23 cellular contexts compared by ENCODE assay signal in genomic region chr1:230243146-230243545, GRCh38.
"Had no signal": no experiment of that assay in that cellular context is flagged by ENCODE, and none has a peak within 500 bp of the region (broad histone marks: within the 10 kb centered on the region; RNA-seq: fewer than 3 reads in every experiment).

No MANE protein-coding gene starts in this region.

- H3K27me3 Mint-ChIP-seq: dendritic cell treated with granulocyte-macrophage colony-stimulating factor and Interleukin-4, amounts not matched to agents 40 ng/mL and 50 ng/mL, for 4 days; type B pancreatic cell had no signal

- H3K36me3 ChIP-seq: cardiac muscle cell, ovary, prostate gland had no signal

- H3K27me3 ChIP-seq: body of pancreas, cardiac muscle cell, foreskin keratinocyte, ovary, stomach, suprapubic skin had no signal

- H3K9ac ChIP-seq: SK-N-SH had no signal

- H3K4me2 ChIP-seq: SK-N-SH had no signal

- ATAC-seq: activated CD4-positive, CD25-positive, alpha-beta regulatory T cell treated with anti-CD3 and anti-CD28 coated beads, Interleukin-2, amount 50 U/mL, for 24 hours; activated T-cell treated with anti-CD3 and anti-CD28 coated beads, Interleukin-2, amount 50 U/mL, for 4 hours; body of pancreas; natural killer cell had no signal

- H3K4me3 Mint-ChIP-seq: activated naive CD4-positive, alpha-beta T cell treated with anti-CD3 and anti-CD28 coated beads for 36 hours; activated T-cell treated with anti-CD3 and anti-CD28 coated beads, Interleukin-2, amount 50 U/mL, for 4 hours; dendritic cell treated with granulocyte-macrophage colony-stimulating factor and Interleukin-4, amounts not matched to agents 40 ng/mL and 50 ng/mL, for 4 days; mesothelial cell of epicardium; natural killer cell; type B pancreatic cell had no signal

- H3K36me3 Mint-ChIP-seq: natural killer cell had no signal

- H3K9me3 ChIP-seq: body of pancreas, left ventricle myocardium inferior, ovary, prostate gland, SK-N-SH, stomach, suprapubic skin had no signal

- H3K4me3 ChIP-seq: body of pancreas, cardiac muscle cell, left ventricle myocardium inferior, ovary, prostate gland, stomach, suprapubic skin had no signal

- DNase-seq: activated CD4-positive, alpha-beta T cell treated with anti-CD3 and anti-CD28 coated beads, Interleukin-2, amount 50 U/mL, for 1 hour; activated CD8-positive, alpha-beta memory T cell treated with anti-CD3 and anti-CD28 coated beads for 24 hours; activated CD8-positive, alpha-beta memory T cell treated with anti-CD3 and anti-CD28 coated beads, Interleukin-2, amount 50 U/mL, for 4 hours; activated effector memory CD4-positive, alpha-beta T cell treated with Interleukin-2 at 50 U/mL for 16 hours; activated naive CD4-positive, alpha-beta T cell treated with anti-CD3 and anti-CD28 coated beads for 36 hours; activated T-cell treated with anti-CD3 and anti-CD28 coated beads, Interleukin-2, amount 50 U/mL, for 4 hours; body of pancreas; effector CD4-positive, alpha-beta T cell; foreskin keratinocyte; kidney glomerular epithelial cell; left ventricle myocardium inferior; natural killer cell; ovary; SK-N-SH; stimulated activated CD4-positive, alpha-beta T cell treated with anti-CD3 and anti-CD28 coated beads, Interleukin-4, amount 100 ng/mL, for 4 hours; stomach had no signal

- H3K27ac ChIP-seq: body of pancreas, cardiac muscle cell, foreskin keratinocyte, left ventricle myocardium inferior, ovary, prostate gland, stomach, suprapubic skin had no signal

- H3K4me1 ChIP-seq: body of pancreas, foreskin keratinocyte, left ventricle myocardium inferior, prostate gland, suprapubic skin had no signal

- H3K9me3 Mint-ChIP-seq: activated naive CD4-positive, alpha-beta T cell treated with anti-CD3 and anti-CD28 coated beads for 36 hours; activated T-cell treated with anti-CD3 and anti-CD28 coated beads, Interleukin-2, amount 50 U/mL, for 4 hours; dendritic cell treated with granulocyte-macrophage colony-stimulating factor and Interleukin-4, amounts not matched to agents 40 ng/mL and 50 ng/mL, for 4 days; type B pancreatic cell had no signal

- H3K27ac Mint-ChIP-seq: activated naive CD4-positive, alpha-beta T cell treated with anti-CD3 and anti-CD28 coated beads for 36 hours; dendritic cell treated with granulocyte-macrophage colony-stimulating factor and Interleukin-4, amounts not matched to agents 40 ng/mL and 50 ng/mL, for 4 days; mesothelial cell of epicardium; natural killer cell; type B pancreatic cell had no signal
